ENCODE assay signal across 9 cellular contexts in genomic region chr4:128516568-128516967, GRCh38.
DNase-seq lines count a peak whose midpoint lies in the region; ATAC-seq and TF ChIP-seq lines count a peak whose summit lies in the region.
"Had no signal": no experiment of that assay in that cellular context is flagged by ENCODE, and none has a peak within 500 bp of the region (broad histone marks: within the 10 kb centered on the region; RNA-seq: fewer than 3 reads in every experiment).

No MANE protein-coding gene starts in this region.

- peaks cover 71% of the 10 kb centered on the region for H3K4me1 ChIP-seq in GM23248 (ENCODE audit: insufficient read depth)
- H3K4me1 ChIP-seq in Karpas-422 (ENCODE audit: low read length): peaks cover 79% of the 10 kb centered on the region
- peaks cover 14% of the 10 kb centered on the region for H3K4me1 ChIP-seq in mesenchymal stem cell (ENCODE audit: control insufficient read depth, insufficient read depth, low read depth, low read length)

- no peaks in the 10 kb centered on the region for H3K27me3 ChIP-seq in GM23248 (replicated peaks; ENCODE audit: insufficient read depth)
- H3K27me3 ChIP-seq in Karpas-422 (ENCODE audit: low read length): no peaks in the 10 kb centered on the region
- H3K27me3 ChIP-seq in mesenchymal stem cell (ENCODE audit: control insufficient read depth in 1 of 2, insufficient read depth in 1 of 2, low read length in 2 of 2): no peaks in the 10 kb centered on the region

- no peak overlapping the region for H3K4me3 ChIP-seq in GM23248
- H3K4me3 ChIP-seq in Karpas-422 (ENCODE audit: low read length): peak overlapping the region; percentile 47
- H3K4me3 ChIP-seq in mesenchymal stem cell (ENCODE audit: insufficient read depth in 1 of 2, low read depth in 1 of 2, low read length in 2 of 2): peak overlapping the region in 1 of 2 experiments; percentile 46

- TF ChIP-seq POLR2A in GM18505 (IDR thresholded peaks at IDR 0.05; ENCODE audit: borderline replicate concordance, extremely low read depth, insufficient read depth, insufficient read length): no peak

- H4K8ac ChIP-seq in mesenchymal stem cell (ENCODE audit: low read length): no peak overlapping the region

- H3K36me3 ChIP-seq in GM23248 (ENCODE audit: low read depth): 0 out of 2 replicates have a peak, but pooled peaks cover 5% of the 10 kb centered on the region
- H3K36me3 ChIP-seq in Karpas-422 (ENCODE audit: insufficient read depth, low read length): no peaks in the 10 kb centered on the region
- H3K36me3 ChIP-seq in mesenchymal stem cell (ENCODE audit: control insufficient read depth in 1 of 2, insufficient read depth in 2 of 2, low read depth in 1 of 2, low read length in 2 of 2): peaks cover 0 to 9% of the 10 kb centered on the region in 2 experiments

- H3K9ac ChIP-seq in GM23248: peak overlapping the region; percentile 57
- peak overlapping the region; percentile 69 for H3K9ac ChIP-seq in Karpas-422 (ENCODE audit: low read length)
- peak overlapping the region; percentile 76 for H3K9ac ChIP-seq in mesenchymal stem cell (ENCODE audit: low read length)

- no peak overlapping the region for H3K4ac ChIP-seq in mesenchymal stem cell (ENCODE audit: low read depth in 1 of 2, low read length in 2 of 2)

- no peak overlapping the region for H2BK15ac ChIP-seq in mesenchymal stem cell (ENCODE audit: low read depth, poor library complexity, severe bottlenecking)

- DNase-seq in GM23248: peak; percentile 78
- peak; percentile 76 for DNase-seq in Karpas-422
- peak; percentile 83 for DNase-seq in mesenchymal stem cell
- no peak for DNase-seq in Kasumi-1 (lab: John Stamatoyannopoulos, UW)
- DNase-seq in occipital lobe (lab: John Stamatoyannopoulos, UW): no peak
- no peak for DNase-seq in activated naive CD4-positive, alpha-beta T cell treated with Interleukin-2 at 50 U/mL for 16 hours
- no peak for DNase-seq in DMS114 treated with DMSO at 0.1 percent for 48 hours (lab: John Stamatoyannopoulos, UW; ENCODE audit: unreplicated experiment)
- DNase-seq: NCI-H510A had no signal

- H3K23ac ChIP-seq in mesenchymal stem cell (ENCODE audit: low read length in 2 of 2): no peak overlapping the region

- peak overlapping the region; percentile 33 for H2AFZ ChIP-seq in GM23248
- H2AFZ ChIP-seq in Karpas-422 (ENCODE audit: low read length): no peak overlapping the region; the same call in 1 of the 2 replicates
- no peak overlapping the region for H2AFZ ChIP-seq in mesenchymal stem cell (ENCODE audit: low read depth, low read length)

- peaks cover 46% of the 10 kb centered on the region for H3F3A ChIP-seq in GM23248 (ENCODE audit: insufficient read depth)

- H3K27ac ChIP-seq in GM23248 (peak overlapping the region; percentile 94), Karpas-422 (ENCODE audit: low read length) (peak overlapping the region; percentile 95), mesenchymal stem cell (ENCODE audit: low read length, poor library complexity, severe bottlenecking) (peak overlapping the region; percentile 97)

- H2BK5ac ChIP-seq in mesenchymal stem cell (ENCODE audit: low read depth, low read length, poor library complexity, severe bottlenecking): no peak overlapping the region

- H3K79me2 ChIP-seq in GM23248 (ENCODE audit: insufficient read depth) (no peaks in the 10 kb centered on the region), Karpas-422 (ENCODE audit: low read length) (no peaks in the 10 kb centered on the region)

- H2AK5ac ChIP-seq in mesenchymal stem cell (ENCODE audit: low read length, severe bottlenecking): peak overlapping the region; percentile 97

- H3K9me2 ChIP-seq in GM23248 (ENCODE audit: insufficient read depth): no peaks in the 10 kb centered on the region
- H3K9me2 ChIP-seq in Karpas-422 (replicated peaks; ENCODE audit: insufficient read depth, low read length): no peaks in the 10 kb centered on the region

- H3K14ac ChIP-seq in mesenchymal stem cell (ENCODE audit: low read length in 2 of 2): no peak overlapping the region

- H3K79me1 ChIP-seq in mesenchymal stem cell (replicated peaks; ENCODE audit: low read length, poor library complexity, severe bottlenecking): no peaks in the 10 kb centered on the region

- H2BK120ac ChIP-seq in mesenchymal stem cell (ENCODE audit: low read depth, low read length): no peak overlapping the region

- no peak overlapping the region for H4K91ac ChIP-seq in mesenchymal stem cell (ENCODE audit: low read length)

- no peaks in the 10 kb centered on the region for H4K20me1 ChIP-seq in GM23248 (ENCODE audit: insufficient read depth)
- H4K20me1 ChIP-seq in Karpas-422 (ENCODE audit: insufficient read depth, low read depth, low read length): no peaks in the 10 kb centered on the region

- H3K9me3 ChIP-seq in GM23248 (ENCODE audit: low read depth) (no peaks in the 10 kb centered on the region), Karpas-422 (ENCODE audit: low read length) (no peaks in the 10 kb centered on the region), mesenchymal stem cell (ENCODE audit: control insufficient read depth, low read length) (no peaks in the 10 kb centered on the region)

- ATAC-seq in GM18505 (IDR thresholded peaks at IDR 0.05; ENCODE audit: unreplicated experiment): peak; percentile 43

- peak overlapping the region in 1 of 2 experiments; percentile 52 for H3K18ac ChIP-seq in mesenchymal stem cell (ENCODE audit: low read depth in 1 of 2, low read length in 2 of 2)

- H3K4me2 ChIP-seq in GM23248 (ENCODE audit: unreplicated experiment) (peak overlapping the region; percentile 71), Karpas-422 (ENCODE audit: low read depth, low read length, poor library complexity, severe bottlenecking) (peak overlapping the region; percentile 71), mesenchymal stem cell (ENCODE audit: low read length, poor library complexity, severe bottlenecking) (no peak overlapping the region)

- in situ Hi-C loops in GM23248 (cut with MboI): no loop called here

- H2BK12ac ChIP-seq in mesenchymal stem cell (ENCODE audit: low read length in 2 of 2): no peak overlapping the region

- WGBS in GM23248 (ENCODE audit: low coverage in 1 of 2, low lambda C conversion rate in 2 of 2, missing lambda C conversion rate in 2 of 2), 2 experiments: 0 to 5% methylated on average over 2 of the region's 2 CpGs
- 4% methylated on average over 2 of the region's 2 CpGs for WGBS in mesenchymal stem cell

Comparison
In these comparisons a context has a peak if more than half of its experiments do, and no peak if none do; other contexts are left out.
1. DNase-seq: peak in GM23248 (single experiment), Karpas-422 (single experiment) and mesenchymal stem cell (single experiment); none in Kasumi-1 (0 of 2), occipital lobe (single experiment), activated naive CD4-positive, alpha-beta T cell treated with Interleukin-2 at 50 U/mL for 16 hours (single experiment) and DMS114 treated with DMSO at 0.1 percent for 48 hours (single experiment).
2. Peak in every context shown above with its lines, with median percentiles within 50 percentile points of each other: H3K27ac ChIP-seq and H3K9ac ChIP-seq.